Comparison of ENCODE assay signal across 15 cellular contexts in the genomic region with DNA sequence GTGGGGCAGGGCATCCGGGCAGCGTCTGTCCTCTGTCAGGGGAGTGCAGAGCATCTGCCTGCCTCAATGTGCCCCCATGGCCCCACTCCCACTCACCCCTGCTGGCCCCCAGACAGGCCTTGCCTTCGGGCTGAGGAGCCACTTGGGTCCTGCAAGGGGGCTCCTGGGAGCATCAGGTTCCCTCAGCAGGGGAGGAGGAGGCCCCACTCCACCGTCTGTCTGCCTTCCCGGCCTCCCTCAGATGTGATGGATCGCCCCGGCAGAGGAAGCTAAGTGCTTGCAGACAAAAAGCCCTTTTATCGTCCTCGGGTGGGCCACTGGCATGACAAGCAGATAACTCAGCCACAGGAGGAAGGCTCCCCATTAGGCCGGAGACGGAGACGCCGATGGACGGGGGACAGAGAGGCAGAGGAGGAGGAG. TPM values are rescaled to one million over a fixed set of nuclear protein-coding genes. Genes with fewer than 3 reads are reported as not detected.
DNase-seq lines count a peak whose midpoint lies in the region; ATAC-seq, FAIRE-seq and TF ChIP-seq lines count a peak whose summit lies in the region.
"Had no signal": no experiment of that assay in that cellular context is flagged by ENCODE, and none has a peak within 500 bp of the region (broad histone marks: within the 10 kb centered on the region; RNA-seq: fewer than 3 reads in every experiment).

No MANE protein-coding gene starts in this region.

- H3K36me3 ChIP-seq in BLaER1 treated with 17β-estradiol and CSF1 and Interleukin-3, amounts not matched to agents 10 nM and 100 nM, result peaks cover 0 to 54% (median 18%) of the 10 kb centered on the region in 11 experiments; a peak in 15 of 22 replicates
- peaks cover 0 to 5% (median 0%) of the 10 kb centered on the region in 4 experiments; a peak in 2 of 8 replicates for H3K36me3 ChIP-seq in H1 (ENCODE audit: control insufficient read depth in 2 of 4, insufficient read depth in 4 of 4, low read length in 3 of 4)

- no peak overlapping the region for H3K14ac ChIP-seq in H1 (ENCODE audit: insufficient read length)

- no peak overlapping the region for H3K27ac ChIP-seq in BLaER1 treated with 17β-estradiol and CSF1 and Interleukin-3, amounts not matched to agents 10 nM and 100 nM
- no peak overlapping the region for H3K27ac ChIP-seq in H1 (ENCODE audit: low read depth, low read length)

- no peak overlapping the region for H2AK5ac ChIP-seq in H1 (ENCODE audit: low read depth, low read length)

- no peaks in the 10 kb centered on the region for H3K27me3 ChIP-seq in BLaER1 treated with 17β-estradiol and CSF1 and Interleukin-3, amounts not matched to agents 10 nM and 100 nM
- no peaks in the 10 kb centered on the region for H3K27me3 ChIP-seq in H1 (replicated peaks in 1 of 4; ENCODE audit: control insufficient read depth in 3 of 4, extremely low read depth in 1 of 4, insufficient read depth in 3 of 4, low read length in 3 of 4)

- no peak for ATAC-seq in GM18907 (IDR thresholded peaks at IDR 0.05; ENCODE audit: unreplicated experiment)
- no peak for ATAC-seq in GM18517 (IDR thresholded peaks at IDR 0.05; ENCODE audit: unreplicated experiment)
- no peak for ATAC-seq in HG03469 (IDR thresholded peaks at IDR 0.05; ENCODE audit: unreplicated experiment)
- ATAC-seq: activated CD4-positive, alpha-beta T cell treated with anti-CD3 and anti-CD28 coated beads for 36 hours; naive thymus-derived CD4-positive, alpha-beta T cell had no signal

- TF ChIP-seq EP300 in H1 (IDR thresholded peaks at IDR 0.05; ENCODE audit: borderline replicate concordance in 1 of 2, low read depth in 2 of 2, low read length in 2 of 2), result no peak

- H3K9ac ChIP-seq in BLaER1 treated with 17β-estradiol and CSF1 and Interleukin-3, amounts not matched to agents 10 nM and 100 nM, result peak overlapping the region in 2 of 11 experiments; percentile 19 to 27; a peak in 2 of 22 replicates
- no peak overlapping the region for H3K9ac ChIP-seq in H1 (replicated peaks in 1 of 4; ENCODE audit: extremely low read depth in 1 of 4, low read depth in 3 of 4, low read length in 3 of 4)

- no peak overlapping the region for H3K23ac ChIP-seq in H1 (ENCODE audit: insufficient read length)

- POLR2A ChIA-PET in H1 (lab: Charles Lee; ENCODE audit: partially characterized antibody), result interaction anchor here (0.7 to 1.0 kb wide), 2 partner anchors 34 to 37 kb away, joined by 3 read pairs; no protein-coding TSS in a partner anchor

- peaks cover 13 to 90% of the 10 kb centered on the region in 2 experiments for H3K79me2 ChIP-seq in H1 (ENCODE audit: control insufficient read depth in 1 of 2, insufficient read depth in 2 of 2, low read length in 2 of 2)

- peaks cover 5% of the 10 kb centered on the region for H3K36me3 Mint-ChIP-seq in neural crest cell (ENCODE audit: low read depth)

- H2BK12ac ChIP-seq in H1 (ENCODE audit: low read depth, low read length), result no peak overlapping the region

- peaks cover 90 to 100% (median 98%) of the 10 kb centered on the region in 11 experiments for H4K20me1 ChIP-seq in BLaER1 treated with 17β-estradiol and CSF1 and Interleukin-3, amounts not matched to agents 10 nM and 100 nM
- peaks cover 32 to 39% of the 10 kb centered on the region in 2 experiments for H4K20me1 ChIP-seq in H1 (replicated peaks in 1 of 2; ENCODE audit: control insufficient read depth in 1 of 2, insufficient read depth in 2 of 2, low read length in 2 of 2)

- H3K4me1 ChIP-seq in BLaER1 treated with 17β-estradiol and CSF1 and Interleukin-3, amounts not matched to agents 10 nM and 100 nM, result peaks cover 41 to 84% (median 78%) of the 10 kb centered on the region in 10 experiments
- H3K4me1 ChIP-seq in H1 (replicated peaks in 1 of 4; ENCODE audit: control insufficient read depth in 3 of 4, insufficient read depth in 4 of 4, low read length in 3 of 4), result peaks cover 2 to 20% (median 9%) of the 10 kb centered on the region in 4 experiments

- H3K23me2 ChIP-seq in H1 (ENCODE audit: low read depth, low read length), result no peaks in the 10 kb centered on the region

- TF ChIP-seq POLR2A in H1 (IDR thresholded peaks at IDR 0.05; ENCODE audit: control extremely low read depth in 1 of 2, low read depth in 2 of 2, low read length in 2 of 2), result no peak

- no peak overlapping the region for H3K4ac ChIP-seq in H1 (replicated peaks; ENCODE audit: insufficient read length, low read depth, low read length)

- H3K79me1 ChIP-seq in H1 (ENCODE audit: low read depth, low read length), result peaks cover 26% of the 10 kb centered on the region

- H2BK15ac ChIP-seq in H1 (ENCODE audit: low read length), result no peak overlapping the region

- no peak overlapping the region for H2AFZ ChIP-seq in H1 (ENCODE audit: low read length)

- H3K4me3 Mint-ChIP-seq in neural crest cell, result peak overlapping the region; percentile 43
- H3K4me3 Mint-ChIP-seq: activated CD4-positive, alpha-beta T cell treated with anti-CD3 and anti-CD28 coated beads for 36 hours; IgD-negative memory B cell; naive thymus-derived CD4-positive, alpha-beta T cell had no signal

- TF ChIP-seq CTCF in H1 (IDR thresholded peaks at IDR 0.05; ENCODE audit: control extremely low read depth in 1 of 3, insufficient read depth in 1 of 3, low read depth in 1 of 3, low read length in 3 of 3) (no peak), neural crest cell (conservative IDR thresholded peaks at IDR 0.05) (no peak), GM20000 (IDR thresholded peaks at IDR 0.05; ENCODE audit: extremely low read depth, missing control alignments) (no peak)

- TF ChIP-seq RAD21 in H1 (IDR thresholded peaks at IDR 0.05 in 1 of 2, conservative IDR thresholded peaks at IDR 0.05 in 1 of 2; ENCODE audit: low read depth in 2 of 2, low read length in 2 of 2), result no peak

- H3K27me3 Mint-ChIP-seq in neural crest cell (ENCODE audit: low read depth), result no peaks in the 10 kb centered on the region
- H3K27me3 Mint-ChIP-seq: activated CD4-positive, alpha-beta T cell treated with anti-CD3 and anti-CD28 coated beads for 36 hours; IgD-negative memory B cell; naive thymus-derived CD4-positive, alpha-beta T cell had no signal

- 79% methylated on average over 8 of the region's 14 CpGs; no CpG with 5 or more reads in 1 of the 2 experiments for WGBS in H1 (ENCODE audit: extremely low coverage in 1 of 2, insufficient coverage in 1 of 2, insufficient read length in 1 of 2, insufficient replicate concordance in 2 of 2, low coverage in 1 of 2, low lambda C conversion rate in 2 of 2, missing lambda C conversion rate in 1 of 2), 2 experiments

- peak overlapping the region; percentile 16 to 75 (median 64); a peak in 16 of 22 replicates for H3K4me2 ChIP-seq in BLaER1 treated with 17β-estradiol and CSF1 and Interleukin-3, amounts not matched to agents 10 nM and 100 nM
- 0 out of 4 replicates have a peak overlapping the region, but pooled peaks of 1 of the 2 experiments have one; percentile 20 for H3K4me2 ChIP-seq in H1 (ENCODE audit: insufficient read depth in 1 of 2, low read depth in 2 of 2, low read length in 2 of 2)

- peak overlapping the region; percentile 11 for H3K27ac Mint-ChIP-seq in neural crest cell (ENCODE audit: unreplicated experiment)
- H3K27ac Mint-ChIP-seq: activated CD4-positive, alpha-beta T cell treated with anti-CD3 and anti-CD28 coated beads for 36 hours; IgD-negative memory B cell had no signal

- H2BK5ac ChIP-seq in H1 (ENCODE audit: low read depth, low read length), result peak overlapping the region; percentile 66; the same call in 1 of the 2 replicates

- H3K4me3 ChIP-seq in BLaER1 treated with 17β-estradiol and CSF1 and Interleukin-3, amounts not matched to agents 10 nM and 100 nM, result no peak overlapping the region
- H3K4me3 ChIP-seq in H1 (ENCODE audit: extremely low read depth in 1 of 4, insufficient read depth in 2 of 4, low read depth in 3 of 4, low read length in 4 of 4), result no peak overlapping the region

- peaks cover 5% of the 10 kb centered on the region for H3K9me3 Mint-ChIP-seq in neural crest cell
- H3K9me3 Mint-ChIP-seq: IgD-negative memory B cell; naive thymus-derived CD4-positive, alpha-beta T cell had no signal

- H2BK120ac ChIP-seq in H1 (replicated peaks; ENCODE audit: low read depth, low read length), result no peak overlapping the region

- H4K5ac ChIP-seq in H1 (ENCODE audit: insufficient read length, low read depth, low read length), result no peak overlapping the region

- H4K91ac ChIP-seq in H1 (replicated peaks; ENCODE audit: insufficient read length, low read length), result peak overlapping the region; percentile 67

- H4K8ac ChIP-seq in H1 (ENCODE audit: extremely low read depth, insufficient read depth, low read length), result no peak overlapping the region

- H2BK20ac ChIP-seq in H1 (ENCODE audit: low read length), result no peak overlapping the region

- CTCF ChIA-PET in H1 (lab: Charles Lee; ENCODE audit: partially characterized antibody), result interaction anchor here (0.6 kb wide), 1 partner anchor 146 kb away, joined by 3 read pairs; no protein-coding TSS in a partner anchor

- peaks cover 50% of the 10 kb centered on the region for H3K4me1 Mint-ChIP-seq in neural crest cell

- peak; percentile 88 for DNase-seq in NCI-H2171 treated with DMSO at 0.1 percent for 48 hours (lab: John Stamatoyannopoulos, UW)
- no peak for DNase-seq in H1 (ENCODE audit: low read depth in 1 of 2, low spot score in 2 of 2)
- peak; percentile 55 for DNase-seq in neural crest cell (ENCODE audit: low read depth, low spot score)
- no peak for DNase-seq in GM20000 (ENCODE audit: low spot score)
- DNase-seq: activated CD4-positive, alpha-beta T cell treated with anti-CD3 and anti-CD28 coated beads for 36 hours; activated effector memory CD4-positive, alpha-beta T cell treated with anti-CD3 and anti-CD28 coated beads, Interleukin-2, amount 50 U/mL, for 16 hours; amniotic stem cell; naive thymus-derived CD4-positive, alpha-beta T cell; SHP77 treated with DMSO at 0.1 percent for 48 hours had no signal

- no peak overlapping the region for H3K18ac ChIP-seq in H1 (ENCODE audit: extremely low read depth, low read length)

- no peaks in the 10 kb centered on the region for H3K9me3 ChIP-seq in BLaER1 treated with 17β-estradiol and CSF1 and Interleukin-3, amounts not matched to agents 10 nM and 100 nM (replicated peaks in 1 of 11)
- peaks cover 0 to 5% of the 10 kb centered on the region in 2 experiments; a peak in 1 of 4 replicates for H3K9me3 ChIP-seq in H1 (ENCODE audit: insufficient read depth in 2 of 2, low read depth in 1 of 2, low read length in 1 of 2)

- FAIRE-seq in H1 (lab: Jason Lieb, UNC), result no peak
- FAIRE-seq: frontal cortex had no signal

- no peak overlapping the region for H3K56ac ChIP-seq in H1 (replicated peaks; ENCODE audit: insufficient read length, low read depth, low read length)

RNA-seq across cellular contexts. Expression of a gene that starts 35.1 kb away (rescaled TPM):
- total RNA-seq in H1 (2021; fragmentation: NEBNext Ultra II Directional; extraction: Animal tissue kit (Norgen Biotek cat#: 25700)), result 275 TPM in 2 replicates
- 14.8 and 25.3 TPM in 2 replicates for polyA plus RNA-seq in H1 (2011; rRNA removed)
- polyA plus RNA-seq in H1 (2011; cell fraction: cytosol; rRNA removed), result 13.5 TPM
- polyA plus RNA-seq in H1 (2011; cell fraction: nucleus; rRNA removed), result 54.3 TPM
- polyA plus RNA-seq in H1 (2012, experiment 1 of 2), result 125 to 153 TPM (median 138 TPM) in 4 replicates
- 70.3 TPM for polyA plus RNA-seq in H1 (2012, experiment 2 of 2)
- polyA plus RNA-seq in H1 (2013, experiment 1 of 2), result 103 TPM
- polyA plus RNA-seq in H1 (2013, experiment 2 of 2), result 111 TPM
- 28.8 and 30.2 TPM in 2 replicates for polyA minus RNA-seq in H1 (2011; rRNA and poly(A)+ RNA removed)
- 93.4 TPM for polyA minus RNA-seq in H1 (2011; cell fraction: cytosol; rRNA and poly(A)+ RNA removed)
- polyA minus RNA-seq in H1 (2011; cell fraction: nucleus; rRNA and poly(A)+ RNA removed), result 81.3 TPM
- total RNA-seq in neural crest cell, result 143 and 144 TPM in 2 replicates

Comparison
In these comparisons a context has a peak if more than half of its experiments do, and no peak if none do; other contexts are left out.
1. DNase-seq: peak in NCI-H2171 treated with DMSO at 0.1 percent for 48 hours (single experiment) and neural crest cell (single experiment); none in H1 (0 of 2) and GM20000 (single experiment).